Comparison of ENCODE assay signal across 1 cellular context in genomic region chrX:28581522-28581921, GRCh38.
TF ChIP-seq lines count a peak whose summit lies in the region.

No MANE protein-coding gene starts in this region.

TF ChIP-seq in WTC11, 78 proteins besides CTCF, POLR2A, EP300 and RAD21 (continued from another document):
- TF ChIP-seq USF2 (CRISPR knock-in tag; IDR thresholded peaks at IDR 0.05), result no peak
- TF ChIP-seq NFATC4 (CRISPR knock-in tag; IDR thresholded peaks at IDR 0.05), result no peak
- TF ChIP-seq FOXJ3 (CRISPR knock-in tag; IDR thresholded peaks at IDR 0.05; ENCODE audit: borderline replicate concordance), result no peak
- no peak for TF ChIP-seq ZBTB43 (CRISPR knock-in tag; IDR thresholded peaks at IDR 0.05)
- TF ChIP-seq E2F5 (CRISPR knock-in tag; IDR thresholded peaks at IDR 0.05), result no peak
- no peak for TF ChIP-seq ATF1 (CRISPR knock-in tag; IDR thresholded peaks at IDR 0.05)
- TF ChIP-seq MYBL2 (CRISPR knock-in tag; IDR thresholded peaks at IDR 0.05), result no peak
